1 cellular context compared by ENCODE assay signal in the genomic region with DNA sequence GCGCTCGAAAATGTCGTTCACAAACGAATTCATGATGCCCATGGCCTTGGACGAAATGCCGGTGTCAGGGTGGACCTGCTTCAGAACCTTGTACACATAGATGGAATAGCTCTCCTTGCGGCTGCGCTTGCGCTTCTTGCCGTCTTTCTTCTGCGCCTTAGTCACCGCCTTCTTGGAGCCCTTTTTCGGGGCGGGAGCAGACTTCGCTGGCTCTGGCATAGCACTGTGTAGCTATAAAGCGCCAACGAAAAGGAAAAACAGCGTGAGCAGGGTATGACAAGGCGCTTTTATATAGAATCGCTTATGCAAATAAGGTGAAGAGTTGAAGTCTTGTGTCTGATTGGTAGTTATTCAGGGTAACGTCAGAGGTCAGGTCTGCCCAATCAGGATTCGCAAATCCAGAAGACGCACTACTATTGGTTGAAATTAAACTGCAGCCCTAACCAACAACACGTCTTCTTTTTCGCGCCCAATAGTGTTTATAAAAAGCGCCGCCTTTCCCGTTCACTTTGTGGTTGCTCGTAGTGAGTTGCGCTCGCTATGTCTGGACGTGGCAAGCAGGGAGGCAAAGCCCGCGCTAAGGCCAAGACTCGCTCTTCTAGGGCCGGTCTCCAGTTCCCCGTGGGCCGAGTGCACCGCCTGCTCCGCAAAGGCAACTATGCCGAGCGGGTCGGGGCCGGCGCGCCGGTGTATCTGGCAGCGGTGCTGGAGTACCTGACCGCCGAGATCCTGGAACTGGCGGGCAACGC.
TF ChIP-seq lines count a peak whose summit lies in the region.

No MANE protein-coding gene starts in this region.

TF ChIP-seq in HepG2, 621 proteins besides CTCF, POLR2A, EP300 and RAD21 (continued from another document and continues in another):
- TF ChIP-seq, protein P1, sequence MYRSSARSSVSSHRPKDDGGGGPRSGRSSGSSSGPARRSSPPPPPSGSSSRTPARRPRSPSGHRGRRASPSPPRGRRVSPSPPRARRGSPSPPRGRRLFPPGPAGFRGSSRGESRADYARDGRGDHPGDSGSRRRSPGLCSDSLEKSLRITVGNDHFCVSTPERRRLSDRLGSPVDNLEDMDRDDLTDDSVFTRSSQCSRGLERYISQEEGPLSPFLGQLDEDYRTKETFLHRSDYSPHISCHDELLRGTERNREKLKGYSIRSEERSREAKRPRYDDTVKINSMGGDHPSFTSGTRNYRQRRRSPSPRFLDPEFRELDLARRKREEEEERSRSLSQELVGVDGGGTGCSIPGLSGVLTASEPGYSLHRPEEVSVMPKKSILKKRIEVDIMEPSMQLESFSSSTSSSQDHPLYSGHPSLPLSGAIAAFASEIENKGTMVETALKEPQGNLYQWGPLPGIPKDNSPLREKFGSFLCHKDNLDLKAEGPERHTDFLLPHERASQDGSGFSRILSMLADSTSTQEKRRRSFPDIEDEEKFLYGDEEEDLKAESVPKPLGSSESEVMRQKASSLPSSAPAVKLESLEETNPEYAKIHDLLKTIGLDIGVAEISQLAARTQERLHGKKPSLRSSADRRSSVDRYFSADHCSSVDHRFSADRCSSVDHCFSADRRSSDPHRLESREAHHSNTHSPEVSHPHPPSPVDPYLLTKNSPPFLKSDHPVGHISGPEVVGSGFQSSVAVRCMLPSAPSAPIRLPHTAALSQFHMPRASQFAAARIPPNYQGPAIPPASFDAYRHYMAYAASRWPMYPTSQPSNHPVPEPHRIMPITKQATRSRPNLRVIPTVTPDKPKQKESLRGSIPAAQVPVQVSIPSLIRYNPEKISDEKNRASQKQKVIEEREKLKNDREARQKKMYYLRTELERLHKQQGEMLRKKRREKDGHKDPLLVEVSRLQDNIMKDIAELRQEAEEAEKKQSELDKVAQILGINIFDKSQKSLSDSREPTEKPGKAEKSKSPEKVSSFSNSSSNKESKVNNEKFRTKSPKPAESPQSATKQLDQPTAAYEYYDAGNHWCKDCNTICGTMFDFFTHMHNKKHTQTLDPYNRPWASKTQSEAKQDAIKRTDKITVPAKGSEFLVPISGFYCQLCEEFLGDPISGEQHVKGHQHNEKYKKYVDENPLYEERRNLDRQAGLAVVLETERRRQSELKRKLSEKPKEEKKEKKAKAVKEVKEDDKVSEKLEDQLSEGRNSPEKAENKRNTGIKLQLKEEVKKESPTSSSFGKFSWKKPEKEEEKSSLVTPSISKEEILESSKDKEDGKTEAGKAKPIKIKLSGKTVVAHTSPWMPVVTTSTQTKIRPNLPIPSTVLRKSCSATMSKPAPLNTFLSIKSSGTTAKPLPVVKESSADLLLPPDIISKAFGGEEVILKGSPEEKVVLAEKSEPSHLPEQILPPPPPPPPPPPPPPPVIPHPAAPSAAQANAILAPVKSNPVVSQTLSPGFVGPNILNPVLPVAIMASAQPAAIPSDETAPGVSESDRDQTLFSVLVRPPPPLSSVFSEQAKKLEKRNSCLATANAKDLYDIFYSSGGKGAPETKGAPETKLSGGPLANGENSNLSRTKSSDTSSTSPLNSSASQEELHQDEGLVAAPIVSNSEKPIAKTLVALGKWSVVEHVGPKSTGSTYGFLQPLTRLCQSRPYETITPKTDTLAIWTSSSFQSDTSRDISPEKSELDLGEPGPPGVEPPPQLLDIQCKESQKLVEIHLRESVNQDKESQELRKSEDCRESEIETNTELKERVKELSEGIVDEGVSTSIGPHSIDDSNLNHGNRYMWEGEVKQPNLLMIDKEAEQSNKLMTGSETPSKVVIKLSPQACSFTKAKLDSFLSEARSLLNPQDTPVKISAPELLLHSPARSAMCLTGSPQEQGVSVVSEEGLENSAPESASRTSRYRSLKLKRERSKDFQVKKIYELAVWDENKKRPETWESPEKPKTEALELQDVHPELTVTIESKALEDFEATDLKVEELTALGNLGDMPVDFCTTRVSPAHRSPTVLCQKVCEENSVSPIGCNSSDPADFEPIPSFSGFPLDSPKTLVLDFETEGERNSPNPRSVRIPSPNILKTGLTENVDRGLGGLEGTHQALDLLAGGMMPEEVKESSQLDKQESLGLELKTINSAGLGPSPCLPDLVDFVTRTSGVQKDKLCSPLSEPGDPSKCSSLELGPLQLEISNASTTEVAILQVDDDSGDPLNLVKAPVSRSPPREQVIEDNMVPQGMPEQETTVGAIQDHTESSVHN (CRISPR knock-in tag; IDR thresholded peaks at IDR 0.05): no peak
- TF ChIP-seq MLLT10 (CRISPR knock-in tag; IDR thresholded peaks at IDR 0.05) (no peak), ONECUT2 (CRISPR knock-in tag; IDR thresholded peaks at IDR 0.05) (peak; percentile 27; the same call in 1 of the 2 replicates), ZBTB1 (CRISPR knock-in tag; IDR thresholded peaks at IDR 0.05; ENCODE audit: borderline replicate concordance) (no peak), TRIM24 (CRISPR knock-in tag; IDR thresholded peaks at IDR 0.05) (no peak), ZNF550 (CRISPR knock-in tag; IDR thresholded peaks at IDR 0.05; ENCODE audit: borderline replicate concordance) (no peak), NR2F6 (IDR thresholded peaks at IDR 0.05) (no peak), NR2F6 (CRISPR knock-in tag; IDR thresholded peaks at IDR 0.05) (no peak), NFKBIZ (CRISPR knock-in tag; IDR thresholded peaks at IDR 0.05) (no peak), ATRX (CRISPR knock-in tag; IDR thresholded peaks at IDR 0.05; ENCODE audit: borderline replicate concordance) (no peak), YY1 (IDR thresholded peaks at IDR 0.05; ENCODE audit: insufficient read depth, insufficient replicate concordance, low read depth, low read length) (no peak), SOX13 (IDR thresholded peaks at IDR 0.05) (no peak), SOX13 (CRISPR knock-in tag; conservative IDR thresholded peaks at IDR 0.05 in 1 of 2, IDR thresholded peaks at IDR 0.05 in 1 of 2) (no peak), ZNF672 (CRISPR knock-in tag; IDR thresholded peaks at IDR 0.05) (no peak), ZNF251 (CRISPR knock-in tag; IDR thresholded peaks at IDR 0.05) (no peak), KAT8 (CRISPR knock-in tag; IDR thresholded peaks at IDR 0.05) (no peak), PITX1 (CRISPR knock-in tag; IDR thresholded peaks at IDR 0.05) (no peak), ZSCAN25 (CRISPR knock-in tag; IDR thresholded peaks at IDR 0.05) (no peak), ZMAT3 (CRISPR knock-in tag; conservative IDR thresholded peaks at IDR 0.05) (0 out of 2 replicates have a peak, but pooled peaks have one; percentile 34), ZNF766 (CRISPR knock-in tag; IDR thresholded peaks at IDR 0.05; ENCODE audit: borderline replicate concordance) (no peak), CENPX (CRISPR knock-in tag; IDR thresholded peaks at IDR 0.05) (no peak), ARNT2 (CRISPR knock-in tag; IDR thresholded peaks at IDR 0.05; ENCODE audit: low read depth) (no peak; the same call in 1 of the 2 replicates), NR2F2 (IDR thresholded peaks at IDR 0.05; ENCODE audit: borderline replicate concordance, low read depth) (peak; percentile 15; the same call in 1 of the 2 replicates), NCOR1 (IDR thresholded peaks at IDR 0.05; ENCODE audit: borderline replicate concordance, low read length) (no peak), TOE1 (CRISPR knock-in tag; IDR thresholded peaks at IDR 0.05) (no peak)
- TF ChIP-seq, protein P2, sequence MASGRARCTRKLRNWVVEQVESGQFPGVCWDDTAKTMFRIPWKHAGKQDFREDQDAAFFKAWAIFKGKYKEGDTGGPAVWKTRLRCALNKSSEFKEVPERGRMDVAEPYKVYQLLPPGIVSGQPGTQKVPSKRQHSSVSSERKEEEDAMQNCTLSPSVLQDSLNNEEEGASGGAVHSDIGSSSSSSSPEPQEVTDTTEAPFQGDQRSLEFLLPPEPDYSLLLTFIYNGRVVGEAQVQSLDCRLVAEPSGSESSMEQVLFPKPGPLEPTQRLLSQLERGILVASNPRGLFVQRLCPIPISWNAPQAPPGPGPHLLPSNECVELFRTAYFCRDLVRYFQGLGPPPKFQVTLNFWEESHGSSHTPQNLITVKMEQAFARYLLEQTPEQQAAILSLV (CRISPR knock-in tag; IDR thresholded peaks at IDR 0.05; ENCODE audit: borderline replicate concordance): no peak
- TF ChIP-seq, protein P3, sequence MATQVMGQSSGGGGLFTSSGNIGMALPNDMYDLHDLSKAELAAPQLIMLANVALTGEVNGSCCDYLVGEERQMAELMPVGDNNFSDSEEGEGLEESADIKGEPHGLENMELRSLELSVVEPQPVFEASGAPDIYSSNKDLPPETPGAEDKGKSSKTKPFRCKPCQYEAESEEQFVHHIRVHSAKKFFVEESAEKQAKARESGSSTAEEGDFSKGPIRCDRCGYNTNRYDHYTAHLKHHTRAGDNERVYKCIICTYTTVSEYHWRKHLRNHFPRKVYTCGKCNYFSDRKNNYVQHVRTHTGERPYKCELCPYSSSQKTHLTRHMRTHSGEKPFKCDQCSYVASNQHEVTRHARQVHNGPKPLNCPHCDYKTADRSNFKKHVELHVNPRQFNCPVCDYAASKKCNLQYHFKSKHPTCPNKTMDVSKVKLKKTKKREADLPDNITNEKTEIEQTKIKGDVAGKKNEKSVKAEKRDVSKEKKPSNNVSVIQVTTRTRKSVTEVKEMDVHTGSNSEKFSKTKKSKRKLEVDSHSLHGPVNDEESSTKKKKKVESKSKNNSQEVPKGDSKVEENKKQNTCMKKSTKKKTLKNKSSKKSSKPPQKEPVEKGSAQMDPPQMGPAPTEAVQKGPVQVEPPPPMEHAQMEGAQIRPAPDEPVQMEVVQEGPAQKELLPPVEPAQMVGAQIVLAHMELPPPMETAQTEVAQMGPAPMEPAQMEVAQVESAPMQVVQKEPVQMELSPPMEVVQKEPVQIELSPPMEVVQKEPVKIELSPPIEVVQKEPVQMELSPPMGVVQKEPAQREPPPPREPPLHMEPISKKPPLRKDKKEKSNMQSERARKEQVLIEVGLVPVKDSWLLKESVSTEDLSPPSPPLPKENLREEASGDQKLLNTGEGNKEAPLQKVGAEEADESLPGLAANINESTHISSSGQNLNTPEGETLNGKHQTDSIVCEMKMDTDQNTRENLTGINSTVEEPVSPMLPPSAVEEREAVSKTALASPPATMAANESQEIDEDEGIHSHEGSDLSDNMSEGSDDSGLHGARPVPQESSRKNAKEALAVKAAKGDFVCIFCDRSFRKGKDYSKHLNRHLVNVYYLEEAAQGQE (IDR thresholded peaks at IDR 0.05; ENCODE audit: borderline replicate concordance in 1 of 2, low read depth in 1 of 2, low read length in 2 of 2): no peak
- TF ChIP-seq, protein P4, sequence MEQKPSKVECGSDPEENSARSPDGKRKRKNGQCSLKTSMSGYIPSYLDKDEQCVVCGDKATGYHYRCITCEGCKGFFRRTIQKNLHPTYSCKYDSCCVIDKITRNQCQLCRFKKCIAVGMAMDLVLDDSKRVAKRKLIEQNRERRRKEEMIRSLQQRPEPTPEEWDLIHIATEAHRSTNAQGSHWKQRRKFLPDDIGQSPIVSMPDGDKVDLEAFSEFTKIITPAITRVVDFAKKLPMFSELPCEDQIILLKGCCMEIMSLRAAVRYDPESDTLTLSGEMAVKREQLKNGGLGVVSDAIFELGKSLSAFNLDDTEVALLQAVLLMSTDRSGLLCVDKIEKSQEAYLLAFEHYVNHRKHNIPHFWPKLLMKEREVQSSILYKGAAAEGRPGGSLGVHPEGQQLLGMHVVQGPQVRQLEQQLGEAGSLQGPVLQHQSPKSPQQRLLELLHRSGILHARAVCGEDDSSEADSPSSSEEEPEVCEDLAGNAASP (CRISPR knock-in tag; IDR thresholded peaks at IDR 0.05; ENCODE audit: borderline replicate concordance): no peak; the same call in 1 of the 2 replicates
- TF ChIP-seq, protein P5, sequence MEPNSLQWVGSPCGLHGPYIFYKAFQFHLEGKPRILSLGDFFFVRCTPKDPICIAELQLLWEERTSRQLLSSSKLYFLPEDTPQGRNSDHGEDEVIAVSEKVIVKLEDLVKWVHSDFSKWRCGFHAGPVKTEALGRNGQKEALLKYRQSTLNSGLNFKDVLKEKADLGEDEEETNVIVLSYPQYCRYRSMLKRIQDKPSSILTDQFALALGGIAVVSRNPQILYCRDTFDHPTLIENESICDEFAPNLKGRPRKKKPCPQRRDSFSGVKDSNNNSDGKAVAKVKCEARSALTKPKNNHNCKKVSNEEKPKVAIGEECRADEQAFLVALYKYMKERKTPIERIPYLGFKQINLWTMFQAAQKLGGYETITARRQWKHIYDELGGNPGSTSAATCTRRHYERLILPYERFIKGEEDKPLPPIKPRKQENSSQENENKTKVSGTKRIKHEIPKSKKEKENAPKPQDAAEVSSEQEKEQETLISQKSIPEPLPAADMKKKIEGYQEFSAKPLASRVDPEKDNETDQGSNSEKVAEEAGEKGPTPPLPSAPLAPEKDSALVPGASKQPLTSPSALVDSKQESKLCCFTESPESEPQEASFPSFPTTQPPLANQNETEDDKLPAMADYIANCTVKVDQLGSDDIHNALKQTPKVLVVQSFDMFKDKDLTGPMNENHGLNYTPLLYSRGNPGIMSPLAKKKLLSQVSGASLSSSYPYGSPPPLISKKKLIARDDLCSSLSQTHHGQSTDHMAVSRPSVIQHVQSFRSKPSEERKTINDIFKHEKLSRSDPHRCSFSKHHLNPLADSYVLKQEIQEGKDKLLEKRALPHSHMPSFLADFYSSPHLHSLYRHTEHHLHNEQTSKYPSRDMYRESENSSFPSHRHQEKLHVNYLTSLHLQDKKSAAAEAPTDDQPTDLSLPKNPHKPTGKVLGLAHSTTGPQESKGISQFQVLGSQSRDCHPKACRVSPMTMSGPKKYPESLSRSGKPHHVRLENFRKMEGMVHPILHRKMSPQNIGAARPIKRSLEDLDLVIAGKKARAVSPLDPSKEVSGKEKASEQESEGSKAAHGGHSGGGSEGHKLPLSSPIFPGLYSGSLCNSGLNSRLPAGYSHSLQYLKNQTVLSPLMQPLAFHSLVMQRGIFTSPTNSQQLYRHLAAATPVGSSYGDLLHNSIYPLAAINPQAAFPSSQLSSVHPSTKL (CRISPR knock-in tag; IDR thresholded peaks at IDR 0.05): 0 out of 2 replicates have a peak, but pooled peaks have one; percentile 11
- TF ChIP-seq, protein P6, sequence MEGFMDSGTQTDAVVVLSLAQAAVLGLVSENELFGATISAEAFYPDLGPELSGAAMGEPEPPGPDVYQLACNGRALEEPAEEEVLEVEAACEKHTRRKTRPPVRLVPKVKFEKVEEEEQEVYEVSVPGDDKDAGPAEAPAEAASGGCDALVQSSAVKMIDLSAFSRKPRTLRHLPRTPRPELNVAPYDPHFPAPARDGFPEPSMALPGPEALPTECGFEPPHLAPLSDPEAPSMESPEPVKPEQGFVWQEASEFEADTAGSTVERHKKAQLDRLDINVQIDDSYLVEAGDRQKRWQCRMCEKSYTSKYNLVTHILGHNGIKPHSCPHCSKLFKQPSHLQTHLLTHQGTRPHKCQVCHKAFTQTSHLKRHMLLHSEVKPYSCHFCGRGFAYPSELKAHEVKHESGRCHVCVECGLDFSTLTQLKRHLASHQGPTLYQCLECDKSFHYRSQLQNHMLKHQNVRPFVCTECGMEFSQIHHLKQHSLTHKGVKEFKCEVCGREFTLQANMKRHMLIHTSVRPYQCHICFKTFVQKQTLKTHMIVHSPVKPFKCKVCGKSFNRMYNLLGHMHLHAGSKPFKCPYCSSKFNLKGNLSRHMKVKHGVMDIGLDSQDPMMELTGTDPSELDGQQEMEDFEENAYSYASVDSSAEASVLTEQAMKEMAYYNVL (CRISPR knock-in tag; IDR thresholded peaks at IDR 0.05; ENCODE audit: borderline replicate concordance): peak; percentile 19; the same call in 1 of the 2 replicates
- TF ChIP-seq, protein P7, sequence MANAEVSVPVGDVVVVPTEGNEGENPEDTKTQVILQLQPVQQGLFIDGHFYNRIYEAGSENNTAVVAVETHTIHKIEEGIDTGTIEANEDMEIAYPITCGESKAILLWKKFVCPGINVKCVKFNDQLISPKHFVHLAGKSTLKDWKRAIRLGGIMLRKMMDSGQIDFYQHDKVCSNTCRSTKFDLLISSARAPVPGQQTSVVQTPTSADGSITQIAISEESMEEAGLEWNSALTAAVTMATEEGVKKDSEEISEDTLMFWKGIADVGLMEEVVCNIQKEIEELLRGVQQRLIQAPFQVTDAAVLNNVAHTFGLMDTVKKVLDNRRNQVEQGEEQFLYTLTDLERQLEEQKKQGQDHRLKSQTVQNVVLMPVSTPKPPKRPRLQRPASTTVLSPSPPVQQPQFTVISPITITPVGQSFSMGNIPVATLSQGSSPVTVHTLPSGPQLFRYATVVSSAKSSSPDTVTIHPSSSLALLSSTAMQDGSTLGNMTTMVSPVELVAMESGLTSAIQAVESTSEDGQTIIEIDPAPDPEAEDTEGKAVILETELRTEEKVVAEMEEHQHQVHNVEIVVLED (CRISPR knock-in tag; IDR thresholded peaks at IDR 0.05; ENCODE audit: borderline replicate concordance): peak; percentile 39; the same call in 1 of the 2 replicates
